In genomic region chr17:76445697-76446448, GRCh38 we compare ENCODE assay signal across 11 cellular contexts. TPM values are rescaled to one million over a fixed set of nuclear protein-coding genes. Genes with fewer than 3 reads are reported as not detected.
DNase-seq lines count a peak whose midpoint lies in the region; ATAC-seq, FAIRE-seq and TF ChIP-seq lines count a peak whose summit lies in the region.
"Had no signal": no experiment of that assay in that cellular context is flagged by ENCODE, and none has a peak within 500 bp of the region (broad histone marks: within the 10 kb centered on the region; RNA-seq: fewer than 3 reads in every experiment).

No MANE protein-coding gene starts in this region.

- H3K23ac ChIP-seq in H9 (ENCODE audit: insufficient read length, low read depth, low read length) = no peak overlapping the region

- no peak overlapping the region for H3K18ac ChIP-seq in H9 (ENCODE audit: insufficient read length, low read depth, low read length)

- H3K4me1 ChIP-seq in H9 (ENCODE audit: insufficient read depth, low read length) (peaks cover 53% of the 10 kb centered on the region), osteoblast (ENCODE audit: insufficient read depth, low read length) (peaks cover 64% of the 10 kb centered on the region)

- H3K4me2 ChIP-seq in H9 (ENCODE audit: insufficient read depth, insufficient read length, low read length) (no peak overlapping the region), osteoblast (ENCODE audit: insufficient read depth, low read length) (peak overlapping the region; percentile 67)

- H3K79me1 ChIP-seq in H9 (ENCODE audit: insufficient read depth, low read depth, low read length, poor library complexity, severe bottlenecking) = peaks cover 4% of the 10 kb centered on the region

- H3K14ac ChIP-seq in H9 (ENCODE audit: insufficient read depth, low read length) = no peak overlapping the region

- no peak overlapping the region for H3K4ac ChIP-seq in H9 (ENCODE audit: low read depth, low read length)

- DNase-seq in H9 (no peak), RCC 7860 (ENCODE audit: low spot score) (peak; percentile 17), fibroblast of pulmonary artery (ENCODE audit: low read depth) (no peak), osteoblast (ENCODE audit: insufficient read length, low spot score, missing footprints) (no peak), C1 segment of cervical spinal cord (lab: John Stamatoyannopoulos, UW) (no peak)
- DNase-seq: Kasumi-1, lower lobe of right lung had no signal

- H2BK20ac ChIP-seq in H9 (ENCODE audit: low read depth, low read length, poor library complexity, severe bottlenecking) = no peak overlapping the region

- WGBS in H9 (ENCODE audit: extremely low coverage, insufficient read length, low lambda C conversion rate) = no CpG with 5 or more reads among the region's 10 CpGs

- H3T11ph ChIP-seq in H9 (ENCODE audit: low read length) = no peak overlapping the region

- H3K23me2 ChIP-seq in H9 (ENCODE audit: insufficient read length, low read depth, low read length, poor library complexity, severe bottlenecking) = no peaks in the 10 kb centered on the region

- H3K27ac ChIP-seq in H9 (ENCODE audit: insufficient read length, low read depth, low read length) (peak overlapping the region; percentile 14), osteoblast (ENCODE audit: low read depth, low read length) (peak overlapping the region; percentile 82)
- H3K27ac ChIP-seq: lower lobe of right lung had no signal

- H4K91ac ChIP-seq in H9 (ENCODE audit: insufficient read length, low read depth, low read length) = no peak overlapping the region

- ATAC-seq in GM19328 (IDR thresholded peaks at IDR 0.05; ENCODE audit: unreplicated experiment) (no peak), HG03565 (IDR thresholded peaks at IDR 0.05; ENCODE audit: unreplicated experiment) (no peak), GM19023 (IDR thresholded peaks at IDR 0.05; ENCODE audit: unreplicated experiment) (no peak)

- no peak for TF ChIP-seq CTCF in H9 (conservative IDR thresholded peaks at IDR 0.05)
- TF ChIP-seq CTCF in fibroblast of pulmonary artery (IDR thresholded peaks at IDR 0.05; ENCODE audit: low read length, missing control alignments) = no peak
- no peak for TF ChIP-seq CTCF in osteoblast (IDR thresholded peaks at IDR 0.05; ENCODE audit: extremely low read depth, low read depth, low read length)

- no peaks in the 10 kb centered on the region for H3K36me3 ChIP-seq in osteoblast (ENCODE audit: insufficient read depth, low read length)
- H3K36me3 ChIP-seq: lower lobe of right lung had no signal

- no peak overlapping the region for H2BK15ac ChIP-seq in H9 (ENCODE audit: low read depth, low read length)

- H2BK120ac ChIP-seq in H9 (ENCODE audit: low read depth, low read length, poor library complexity, severe bottlenecking) = no peak overlapping the region

- no peak overlapping the region for H3K56ac ChIP-seq in H9 (ENCODE audit: insufficient read length, low read depth, low read length)

- H3K9me3 Mint-ChIP-seq in H9 = no peaks in the 10 kb centered on the region; a peak in 1 of 5 replicates

- H3K27me3 Mint-ChIP-seq in H9 (ENCODE audit: low read depth) = no peaks in the 10 kb centered on the region

- H3K4me3 Mint-ChIP-seq in H9 = peak overlapping the region; percentile 7 to 51; a peak in 4 of 5 replicates

- H3K27me3 ChIP-seq in H9 (ENCODE audit: insufficient read depth, low read length) = no peaks in the 10 kb centered on the region
- H3K27me3 ChIP-seq in osteoblast (ENCODE audit: insufficient read depth, low read length) = no peaks in the 10 kb centered on the region

- H2AFZ ChIP-seq in H9 (ENCODE audit: low read length) (no peak overlapping the region), osteoblast (ENCODE audit: low read length) (no peak overlapping the region)

- peaks cover 0 to 4% (median 0%) of the 10 kb centered on the region in 3 experiments; a peak in 2 of 7 replicates for H3K36me3 Mint-ChIP-seq in H9 (ENCODE audit: insufficient read depth in 1 of 3, low read depth in 3 of 3)

- peak overlapping the region; percentile 8 for H3K4me3 ChIP-seq in fibroblast of pulmonary artery (replicated peaks; ENCODE audit: low read depth, low read length)
- H3K4me3 ChIP-seq in osteoblast (ENCODE audit: insufficient read depth, low read length) = peak overlapping the region; percentile 47
- H3K4me3 ChIP-seq: HAP-1, lower lobe of right lung had no signal

- H4K5ac ChIP-seq in H9 (ENCODE audit: insufficient read length, low read depth, low read length) = no peak overlapping the region

- H2BK5ac ChIP-seq in H9 (ENCODE audit: insufficient read length, low read length) = no peak overlapping the region

- H2AK5ac ChIP-seq in H9 (ENCODE audit: insufficient read length, low read length) = no peak overlapping the region

- H4K8ac ChIP-seq in H9 (replicated peaks; ENCODE audit: insufficient read length, low read depth, low read length) = no peak overlapping the region

- H4K20me1 ChIP-seq in H9 (ENCODE audit: control insufficient read depth, insufficient read depth, insufficient read length) (no peaks in the 10 kb centered on the region), osteoblast (ENCODE audit: insufficient read depth, low read length) (peaks cover 56% of the 10 kb centered on the region)

- H3K79me2 ChIP-seq in H9 (ENCODE audit: insufficient read depth, low read length) (peaks cover 47% of the 10 kb centered on the region; the same call in 1 of the 2 replicates), osteoblast (ENCODE audit: insufficient read depth, low read length) (peaks cover 88% of the 10 kb centered on the region)

- H2BK12ac ChIP-seq in H9 (ENCODE audit: insufficient read length, low read depth, low read length) = no peak overlapping the region

- H3K9me3 ChIP-seq in H9 (ENCODE audit: control insufficient read depth, low read depth, low read length) (no peaks in the 10 kb centered on the region), osteoblast (ENCODE audit: low read depth, low read length) (no peaks in the 10 kb centered on the region)
- H3K9me3 ChIP-seq: HAP-1, lower lobe of right lung had no signal

- peak overlapping the region; percentile 38 to 97 (median 84); a peak in 6 of 7 replicates for H3K27ac Mint-ChIP-seq in H9

- no peak overlapping the region for H3K9ac ChIP-seq in H9 (ENCODE audit: extremely low read depth, insufficient read length, low read length)

- no peak for FAIRE-seq in RCC 7860 (lab: Jason Lieb, UNC)

- peaks cover 82 to 90% of the 10 kb centered on the region in 2 experiments for H3K4me1 Mint-ChIP-seq in H9

RNA-seq across cellular contexts. Expression of gene UBE2O, which starts 7.1 kb away (rescaled TPM):
- total RNA-seq in H9 (2021) (47.7 and 52.6 TPM in 2 replicates), osteoblast (17.7 and 19.5 TPM in 2 replicates)

RNA-seq across cellular contexts. Expression of gene AANAT, which starts 21.5 kb away (rescaled TPM):
- total RNA-seq in H9 (2021) (0.15 and 0.55 TPM in 2 replicates), osteoblast (not detected in 2 replicates)
- total RNA-seq: lower lobe of right lung had no signal

RNA-seq across cellular contexts. Expression of gene RHBDF2, which starts 55.4 kb away (rescaled TPM):
- 17.1 and 19.7 TPM in 2 replicates for total RNA-seq in H9 (2021)
- total RNA-seq in osteoblast = 7.1 and 8.3 TPM in 2 replicates
